9 cellular contexts compared by ENCODE assay signal in genomic region chr10:31929986-31930675, GRCh38. TPM values are rescaled to one million over a fixed set of nuclear protein-coding genes. Genes with fewer than 3 reads are reported as not detected.
DNase-seq lines count a peak whose midpoint lies in the region; TF ChIP-seq lines count a peak whose summit lies in the region.
"Had no signal": no experiment of that assay in that cellular context is flagged by ENCODE, and none has a peak within 500 bp of the region (broad histone marks: within the 10 kb centered on the region; RNA-seq: fewer than 3 reads in every experiment).

No MANE protein-coding gene starts in this region.

- H3K4me1 ChIP-seq in A673 (ENCODE audit: insufficient read depth, low read length, poor library complexity, severe bottlenecking) (peaks cover 8% of the 10 kb centered on the region), HUES64 (ENCODE audit: insufficient read depth, low read length) (peaks cover 27% of the 10 kb centered on the region)

- BruUV-seq in A673 (replicated peaks; lab: Mats Ljungman, UMichigan) = TSS peak; percentile 42

- peak overlapping the region; percentile 95 for H3K27ac ChIP-seq in A673 (ENCODE audit: low read depth, low read length, poor library complexity, severe bottlenecking)
- no peak overlapping the region for H3K27ac ChIP-seq in HUES64 (ENCODE audit: low read depth, low read length)
- H3K27ac ChIP-seq in skin epidermis = peak overlapping the region in 20 of 21 experiments; percentile 53 to 97 (median 92)

- H3K4me3 Mint-ChIP-seq in activated CD4-positive, alpha-beta memory T cell treated with anti-CD3 and anti-CD28 coated beads, Interleukin-2, amount 10 ng/mL, durations not matched to agents 7 days and 5 days = peak overlapping the region; percentile 78

- TF ChIP-seq CTCF in A673 (conservative IDR thresholded peaks at IDR 0.05; ENCODE audit: low read depth, low read length) (no peak), GM13976 (IDR thresholded peaks at IDR 0.05; ENCODE audit: borderline replicate concordance, control extremely low read depth, extremely low read depth, insufficient read depth, missing control alignments) (no peak)

- no peaks in the 10 kb centered on the region for H3K36me3 ChIP-seq in A673 (ENCODE audit: insufficient read depth, low read length, poor library complexity, severe bottlenecking)
- no peaks in the 10 kb centered on the region for H3K36me3 ChIP-seq in HUES64 (ENCODE audit: insufficient read depth, low read length)

- intact Hi-C loops in A673 (cut with micrococcal nuclease; ENCODE audit: unreplicated experiment) = no loop called here

- no peaks in the 10 kb centered on the region for H3K9me3 ChIP-seq in A673 (ENCODE audit: low read depth, low read length, poor library complexity, severe bottlenecking)
- no peaks in the 10 kb centered on the region for H3K9me3 ChIP-seq in HUES64 (ENCODE audit: insufficient read depth, low read depth, low read length)
- H3K9me3 ChIP-seq: mucosa of descending colon had no signal

- H3K27me3 ChIP-seq in A673 (replicated peaks; ENCODE audit: insufficient read depth, low read depth, low read length, poor library complexity) (no peaks in the 10 kb centered on the region), HUES64 (ENCODE audit: insufficient read depth, low read length) (no peaks in the 10 kb centered on the region)

- CTCF ChIA-PET in A673 (lab: Charles Lee) = interaction anchor here (1.1 kb wide), 1 partner anchor 11 kb away, joined by 4 read pairs; no protein-coding TSS in a partner anchor
- CTCF ChIA-PET in activated CD4-positive, alpha-beta memory T cell treated with anti-CD3 and anti-CD28 coated beads, Interleukin-2, amount 10 ng/mL, durations not matched to agents 7 days and 5 days (lab: Charles Lee) = interaction anchor here (0.8 to 2.9 kb wide), 6 partner anchors 53 to 99 kb away, joined by 3 to 12 read pairs (median 4); no protein-coding TSS in a partner anchor

- H3K4me1 Mint-ChIP-seq in activated CD4-positive, alpha-beta memory T cell treated with anti-CD3 and anti-CD28 coated beads, Interleukin-2, amount 10 ng/mL, durations not matched to agents 7 days and 5 days = peaks cover 37% of the 10 kb centered on the region

- POLR2A ChIA-PET in A673 (lab: Charles Lee; ENCODE audit: low non-redundant PET) = interaction anchor here (0.6 kb wide), 1 partner anchor 173 kb away, joined by 5 read pairs; no protein-coding TSS in a partner anchor
- POLR2A ChIA-PET in activated CD4-positive, alpha-beta memory T cell treated with anti-CD3 and anti-CD28 coated beads, Interleukin-2, amount 10 ng/mL, durations not matched to agents 7 days and 5 days (lab: Charles Lee) = interaction anchor here (1.0 to 2.2 kb wide), 13 partner anchors 9 to 612 kb away, joined by 3 to 17 read pairs (median 5); partner anchors contain the start of gene KIF5B

- no peaks in the 10 kb centered on the region for H3K36me3 Mint-ChIP-seq in activated CD4-positive, alpha-beta memory T cell treated with anti-CD3 and anti-CD28 coated beads, Interleukin-2, amount 10 ng/mL, durations not matched to agents 7 days and 5 days (ENCODE audit: low read depth)

- DNase-seq in A673 (ENCODE audit: low spot score) = peak; percentile 26
- DNase-seq in GM13976 (ENCODE audit: low spot score) = peak; percentile 24
- peak; percentile 68 for DNase-seq in activated CD4-positive, alpha-beta memory T cell treated with anti-CD3 and anti-CD28 coated beads, Interleukin-2, amount 10 ng/mL, durations not matched to agents 7 days and 5 days
- peak; percentile 44 for DNase-seq in foreskin melanocyte
- no peak for DNase-seq in AG20443 (ENCODE audit: low spot score)
- DNase-seq in NCI-H2029 (lab: John Stamatoyannopoulos, UW) = no peak

- H3K27me3 Mint-ChIP-seq in activated CD4-positive, alpha-beta memory T cell treated with anti-CD3 and anti-CD28 coated beads, Interleukin-2, amount 10 ng/mL, durations not matched to agents 7 days and 5 days = peaks cover 8% of the 10 kb centered on the region

- WGBS in HUES64 = 64% methylated on average over 11 of the region's 11 CpGs

- in situ Hi-C loops in GM13976 (cut with MboI; ENCODE audit: low sequenced_read_pairs, unreplicated experiment) = no loop called here

- H3K9ac ChIP-seq in HUES64 (ENCODE audit: low read depth, low read length) = no peak overlapping the region

- H3K9me3 Mint-ChIP-seq in activated CD4-positive, alpha-beta memory T cell treated with anti-CD3 and anti-CD28 coated beads, Interleukin-2, amount 10 ng/mL, durations not matched to agents 7 days and 5 days = no peaks in the 10 kb centered on the region

- H3K4me3 ChIP-seq in A673 (ENCODE audit: low read depth, low read length, poor library complexity, severe bottlenecking) = peak overlapping the region; percentile 97
- peak overlapping the region; percentile 90 for H3K4me3 ChIP-seq in HUES64 (ENCODE audit: low read length)
- peak overlapping the region; percentile 56 to 96 (median 77) for H3K4me3 ChIP-seq in skin epidermis

- peak overlapping the region; percentile 71 for H3K27ac Mint-ChIP-seq in activated CD4-positive, alpha-beta memory T cell treated with anti-CD3 and anti-CD28 coated beads, Interleukin-2, amount 10 ng/mL, durations not matched to agents 7 days and 5 days

RNA-seq across cellular contexts. Expression of gene ARHGAP12, which starts 1.5 kb away (rescaled TPM):
- 28.3 and 30.0 TPM in 2 replicates for total RNA-seq in A673 (2021)
- polyA plus RNA-seq in HUES64 (2013, experiment 1 of 2) = 24.3 TPM
- polyA plus RNA-seq in HUES64 (2013, experiment 2 of 2) = 26.6 TPM
- 10 to 100 TPM; 10.7 to 12.0 TPM for total RNA-seq in activated CD4-positive, alpha-beta memory T cell treated with anti-CD3 and anti-CD28 coated beads, Interleukin-2, amount 10 ng/mL, durations not matched to agents 7 days and 5 days

Comparison
In these comparisons a context has a peak if more than half of its experiments do, and no peak if none do; other contexts are left out.
1. DNase-seq: peak in A673 (single experiment), GM13976 (single experiment), activated CD4-positive, alpha-beta memory T cell treated with anti-CD3 and anti-CD28 coated beads, Interleukin-2, amount 10 ng/mL, durations not matched to agents 7 days and 5 days (single experiment) and foreskin melanocyte (single experiment); none in AG20443 (single experiment) and NCI-H2029 (single experiment).
2. Peak in every context shown above with its lines, with median percentiles within 50 percentile points of each other: H3K4me3 ChIP-seq.